Comparison of ENCODE assay signal across 8 cellular contexts in the genomic region with DNA sequence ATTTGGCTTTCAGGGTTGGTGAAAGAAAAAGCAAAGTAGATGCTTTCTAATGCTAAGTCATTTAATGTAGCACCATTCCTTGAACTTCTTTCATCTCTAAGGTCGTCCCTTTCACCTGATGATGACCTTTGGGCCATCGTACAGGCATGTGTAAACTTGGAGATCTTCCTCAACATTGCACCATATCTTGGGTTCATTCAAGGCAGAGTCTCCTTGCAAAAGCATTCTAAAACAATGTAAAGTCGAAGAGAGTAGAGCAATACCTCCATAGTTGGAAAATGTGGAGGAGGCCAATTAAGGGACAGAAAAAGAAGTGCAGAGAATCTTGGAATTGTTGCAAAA. TPM values are rescaled to one million over a fixed set of nuclear protein-coding genes. Genes with fewer than 3 reads are reported as not detected.
DNase-seq lines count a peak whose midpoint lies in the region; ATAC-seq and TF ChIP-seq lines count a peak whose summit lies in the region.

No MANE protein-coding gene starts in this region.

- peak overlapping the region; percentile 92 for H3K27ac ChIP-seq in RWPE1
- H3K27ac ChIP-seq in esophagus muscularis mucosa (replicated peaks in 1 of 4) = peak overlapping the region; percentile 88 to 95 (median 92)
- H3K27ac ChIP-seq in ovary = peak overlapping the region in 1 of 2 donors; percentile 72

- intact Hi-C loops in esophagus muscularis mucosa (cut with DNase I) = no loop called here
- intact Hi-C loops in ovary (cut with DNase I) = loop anchor here in 1 of 4 donors (5.0 kb wide), 1 partner anchor 97 kb away; a partner anchor contains a TSS

- H3K4me3 ChIP-seq in esophagus muscularis mucosa (peak overlapping the region; percentile 68 to 93 (median 82)), ovary (peak overlapping the region; percentile 96)

- H3K36me3 ChIP-seq in ES-I3 (ENCODE audit: insufficient read depth, low read length) = no peaks in the 10 kb centered on the region
- peaks cover 0 to 23% (median under 1%) of the 10 kb centered on the region in 4 donors for H3K36me3 ChIP-seq in esophagus muscularis mucosa
- no peaks in the 10 kb centered on the region for H3K36me3 ChIP-seq in ovary

- 44% methylated on average over 3 of the region's 3 CpGs for WGBS in esophagus muscularis mucosa
- WGBS in ovary, 3 donors = 33 to 47% (median 45%) methylated on average over 3 of the region's 3 CpGs

- POLR2A ChIA-PET in RWPE1 (lab: Yijun Ruan, JAX; ENCODE audit: low non-redundant PET) = no interaction called here

- H3K9me3 ChIP-seq in ES-I3 (ENCODE audit: control insufficient read depth, insufficient read depth, low read length) (no peaks in the 10 kb centered on the region), esophagus muscularis mucosa (no peaks in the 10 kb centered on the region), ovary (no peaks in the 10 kb centered on the region)

- peak overlapping the region; percentile 91 for H3K9ac ChIP-seq in ES-I3 (ENCODE audit: low read depth, low read length)

- TF ChIP-seq POLR2A in esophagus muscularis mucosa (IDR thresholded peaks at IDR 0.05; ENCODE audit: low read depth) (no peak), ovary (IDR thresholded peaks at IDR 0.05) (no peak)

- H3K27me3 ChIP-seq in esophagus muscularis mucosa = no peaks in the 10 kb centered on the region
- H3K27me3 ChIP-seq in ovary = no peaks in the 10 kb centered on the region

- no peak for DNase-seq in RWPE1 (ENCODE audit: low spot score)
- DNase-seq in esophagus muscularis mucosa (ENCODE audit: extremely low spot score) = no peak
- no peak for DNase-seq in ovary
- DNase-seq in NCI-H2227 treated with DMSO at 0.1 percent for 48 hours (lab: John Stamatoyannopoulos, UW) = no peak
- DNase-seq in NCI-H1105 (lab: John Stamatoyannopoulos, UW) = no peak
- DNase-seq in NCI-H526 treated with DMSO at 0.1 percent for 48 hours (lab: John Stamatoyannopoulos, UW) = no peak

- CTCF ChIA-PET in RWPE1 (lab: Yijun Ruan, JAX) = interaction anchor here (1.4 kb wide), 1 partner anchor 10 kb away, joined by 4 read pairs; no protein-coding TSS in a partner anchor

- H3K4me1 ChIP-seq in ES-I3 (ENCODE audit: insufficient read depth, low read length) (0 out of 2 replicates have a peak, but pooled peaks cover 3% of the 10 kb centered on the region), esophagus muscularis mucosa (peaks cover 9 to 16% (median 14%) of the 10 kb centered on the region in 4 donors), ovary (ENCODE audit: insufficient read depth) (peaks cover 2% of the 10 kb centered on the region)

- TF ChIP-seq CTCF in RWPE1 (conservative IDR thresholded peaks at IDR 0.05; ENCODE audit: low read depth) = no peak
- no peak for TF ChIP-seq CTCF in esophagus muscularis mucosa (IDR thresholded peaks at IDR 0.05)
- TF ChIP-seq CTCF in ovary (IDR thresholded peaks at IDR 0.05) = no peak

- ATAC-seq in GM19452 (IDR thresholded peaks at IDR 0.05; ENCODE audit: unreplicated experiment) = no peak

- TF ChIP-seq EP300 in esophagus muscularis mucosa (IDR thresholded peaks at IDR 0.05) (no peak), ovary (IDR thresholded peaks at IDR 0.05) (no peak)

RNA-seq across cellular contexts. Expression of a gene that starts 48.8 kb away (rescaled TPM):
- total RNA-seq in esophagus muscularis mucosa (10 to 100 TPM in 1 of 4 donors, 1 to 10 TPM in 3; 3.3 to 10.8 (median 9.3) TPM), ovary (1 to 10 TPM; 3.4 to 9.6 (median 5.6) TPM)
- 10 to 100 TPM in 1 of 2 donors, 1 to 10 TPM in 1; 8.6 to 12.3 TPM for polyA plus RNA-seq in ovary
